In genomic region chr6:108558372-108559096, GRCh38 we compare ENCODE assay signal across 1 cellular context.
A peak's percentile ranks its signal among the peaks of the same experiment; 100 is the strongest.
TF ChIP-seq lines count a peak whose summit lies in the region.

No MANE protein-coding gene starts in this region.

TF ChIP-seq in HEK293, 187 proteins besides CTCF, POLR2A, EP300 and RAD21 (continued from another document and continues in another):
- no peak for TF ChIP-seq ZNF530 (tag by site-specific recombination; IDR thresholded peaks at IDR 0.05; ENCODE audit: low read depth)
- no peak for TF ChIP-seq ZNF529 (tag by site-specific recombination; IDR thresholded peaks at IDR 0.05; ENCODE audit: insufficient replicate concordance)
- TF ChIP-seq ZNF266 (tag by site-specific recombination; IDR thresholded peaks at IDR 0.05; ENCODE audit: low read depth): no peak
- TF ChIP-seq PRDM1 (tag by site-specific recombination; IDR thresholded peaks at IDR 0.05): no peak
- peak; percentile 91 for TF ChIP-seq SP7 (tag by site-specific recombination; IDR thresholded peaks at IDR 0.05)
- peak; percentile 76; the same call in 1 of the 2 replicates for TF ChIP-seq WT1 (tag by site-specific recombination; IDR thresholded peaks at IDR 0.05)
- TF ChIP-seq HOXC10 (CRISPR knock-in tag; IDR thresholded peaks at IDR 0.05): peak; percentile 92; the same call in 1 of the 2 replicates
- TF ChIP-seq ZNF521 (tag by site-specific recombination; IDR thresholded peaks at IDR 0.05): no peak
- TF ChIP-seq ZNF670 (tag by site-specific recombination; IDR thresholded peaks at IDR 0.05; ENCODE audit: low read depth): no peak
- no peak for TF ChIP-seq ZNF248 (tag by site-specific recombination; IDR thresholded peaks at IDR 0.05)
- no peak for TF ChIP-seq ZNF600 (tag by site-specific recombination; IDR thresholded peaks at IDR 0.05)
- peak; percentile 96 for TF ChIP-seq KLF16 (tag by site-specific recombination; IDR thresholded peaks at IDR 0.05)
- TF ChIP-seq ZNF555 (tag by site-specific recombination; conservative IDR thresholded peaks at IDR 0.05): no peak
- no peak for TF ChIP-seq ZNF792 (tag by site-specific recombination; IDR thresholded peaks at IDR 0.05)
- no peak for TF ChIP-seq ZNF174 (tag by site-specific recombination; IDR thresholded peaks at IDR 0.05)
- peak; percentile 91 for TF ChIP-seq SP2 (tag by site-specific recombination; IDR thresholded peaks at IDR 0.05)
- no peak for TF ChIP-seq ZNF791 (tag by site-specific recombination; IDR thresholded peaks at IDR 0.05)
- TF ChIP-seq ZSCAN16 (tag by site-specific recombination; IDR thresholded peaks at IDR 0.05): no peak
- peak; percentile 51; the same call in 1 of the 2 replicates for TF ChIP-seq ZFP69B (tag by site-specific recombination; IDR thresholded peaks at IDR 0.05)
- peak; percentile 88 for TF ChIP-seq FEZF1 (tag by site-specific recombination; IDR thresholded peaks at IDR 0.05)
- TF ChIP-seq ZNF560 (tag by site-specific recombination; IDR thresholded peaks at IDR 0.05; ENCODE audit: borderline replicate concordance): no peak
- TF ChIP-seq ZNF658 (tag by site-specific recombination; IDR thresholded peaks at IDR 0.05): no peak
- TF ChIP-seq ZNF76 (tag by site-specific recombination; IDR thresholded peaks at IDR 0.05; ENCODE audit: borderline replicate concordance, low read depth): peak; percentile 68; the same call in 1 of the 2 replicates
- TF ChIP-seq, protein P1, sequence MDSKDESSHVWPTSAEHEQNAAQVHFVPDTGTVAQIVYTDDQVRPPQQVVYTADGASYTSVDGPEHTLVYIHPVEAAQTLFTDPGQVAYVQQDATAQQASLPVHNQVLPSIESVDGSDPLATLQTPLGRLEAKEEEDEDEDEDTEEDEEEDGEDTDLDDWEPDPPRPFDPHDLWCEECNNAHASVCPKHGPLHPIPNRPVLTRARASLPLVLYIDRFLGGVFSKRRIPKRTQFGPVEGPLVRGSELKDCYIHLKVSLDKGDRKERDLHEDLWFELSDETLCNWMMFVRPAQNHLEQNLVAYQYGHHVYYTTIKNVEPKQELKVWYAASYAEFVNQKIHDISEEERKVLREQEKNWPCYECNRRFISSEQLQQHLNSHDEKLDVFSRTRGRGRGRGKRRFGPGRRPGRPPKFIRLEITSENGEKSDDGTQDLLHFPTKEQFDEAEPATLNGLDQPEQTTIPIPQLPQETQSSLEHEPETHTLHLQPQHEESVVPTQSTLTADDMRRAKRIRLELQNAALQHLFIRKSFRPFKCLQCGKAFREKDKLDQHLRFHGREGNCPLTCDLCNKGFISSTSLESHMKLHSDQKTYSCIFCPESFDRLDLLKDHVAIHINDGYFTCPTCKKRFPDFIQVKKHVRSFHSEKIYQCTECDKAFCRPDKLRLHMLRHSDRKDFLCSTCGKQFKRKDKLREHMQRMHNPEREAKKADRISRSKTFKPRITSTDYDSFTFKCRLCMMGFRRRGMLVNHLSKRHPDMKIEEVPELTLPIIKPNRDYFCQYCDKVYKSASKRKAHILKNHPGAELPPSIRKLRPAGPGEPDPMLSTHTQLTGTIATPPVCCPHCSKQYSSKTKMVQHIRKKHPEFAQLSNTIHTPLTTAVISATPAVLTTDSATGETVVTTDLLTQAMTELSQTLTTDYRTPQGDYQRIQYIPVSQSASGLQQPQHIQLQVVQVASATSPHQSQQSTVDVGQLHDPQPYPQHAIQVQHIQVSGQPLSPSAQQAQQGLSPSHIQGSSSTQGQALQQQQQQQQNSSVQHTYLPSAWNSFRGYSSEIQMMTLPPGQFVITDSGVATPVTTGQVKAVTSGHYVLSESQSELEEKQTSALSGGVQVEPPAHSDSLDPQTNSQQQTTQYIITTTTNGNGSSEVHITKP (tag by site-specific recombination; IDR thresholded peaks at IDR 0.05): peak; percentile 57; the same call in 1 of the 2 replicates
- peak; percentile 57; the same call in 1 of the 2 replicates for TF ChIP-seq GLIS1 (tag by site-specific recombination; IDR thresholded peaks at IDR 0.05)
- TF ChIP-seq, protein P2, sequence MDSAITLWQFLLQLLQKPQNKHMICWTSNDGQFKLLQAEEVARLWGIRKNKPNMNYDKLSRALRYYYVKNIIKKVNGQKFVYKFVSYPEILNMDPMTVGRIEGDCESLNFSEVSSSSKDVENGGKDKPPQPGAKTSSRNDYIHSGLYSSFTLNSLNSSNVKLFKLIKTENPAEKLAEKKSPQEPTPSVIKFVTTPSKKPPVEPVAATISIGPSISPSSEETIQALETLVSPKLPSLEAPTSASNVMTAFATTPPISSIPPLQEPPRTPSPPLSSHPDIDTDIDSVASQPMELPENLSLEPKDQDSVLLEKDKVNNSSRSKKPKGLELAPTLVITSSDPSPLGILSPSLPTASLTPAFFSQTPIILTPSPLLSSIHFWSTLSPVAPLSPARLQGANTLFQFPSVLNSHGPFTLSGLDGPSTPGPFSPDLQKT (IDR thresholded peaks at IDR 0.05; ENCODE audit: borderline replicate concordance, low read depth, low read length): no peak
- no peak for TF ChIP-seq ZNF202 (tag by site-specific recombination; IDR thresholded peaks at IDR 0.05; ENCODE audit: borderline replicate concordance)
- TF ChIP-seq ZNF777 (tag by site-specific recombination; IDR thresholded peaks at IDR 0.05; ENCODE audit: borderline replicate concordance): no peak
- peak; percentile 41 for TF ChIP-seq ZBTB44 (tag by site-specific recombination; IDR thresholded peaks at IDR 0.05)
- TF ChIP-seq SETDB1 (IDR thresholded peaks at IDR 0.05; ENCODE audit: insufficient read length, low read length): no peak
- 0 out of 2 replicates have a peak, but pooled peaks have one; percentile 66 for TF ChIP-seq ZNF335 (tag by site-specific recombination; conservative IDR thresholded peaks at IDR 0.05)
- TF ChIP-seq ZNF580 (tag by site-specific recombination; IDR thresholded peaks at IDR 0.05): no peak
- TF ChIP-seq ZBTB6 (tag by site-specific recombination; IDR thresholded peaks at IDR 0.05): peak; percentile 65; the same call in 1 of the 2 replicates
- TF ChIP-seq, protein P3, sequence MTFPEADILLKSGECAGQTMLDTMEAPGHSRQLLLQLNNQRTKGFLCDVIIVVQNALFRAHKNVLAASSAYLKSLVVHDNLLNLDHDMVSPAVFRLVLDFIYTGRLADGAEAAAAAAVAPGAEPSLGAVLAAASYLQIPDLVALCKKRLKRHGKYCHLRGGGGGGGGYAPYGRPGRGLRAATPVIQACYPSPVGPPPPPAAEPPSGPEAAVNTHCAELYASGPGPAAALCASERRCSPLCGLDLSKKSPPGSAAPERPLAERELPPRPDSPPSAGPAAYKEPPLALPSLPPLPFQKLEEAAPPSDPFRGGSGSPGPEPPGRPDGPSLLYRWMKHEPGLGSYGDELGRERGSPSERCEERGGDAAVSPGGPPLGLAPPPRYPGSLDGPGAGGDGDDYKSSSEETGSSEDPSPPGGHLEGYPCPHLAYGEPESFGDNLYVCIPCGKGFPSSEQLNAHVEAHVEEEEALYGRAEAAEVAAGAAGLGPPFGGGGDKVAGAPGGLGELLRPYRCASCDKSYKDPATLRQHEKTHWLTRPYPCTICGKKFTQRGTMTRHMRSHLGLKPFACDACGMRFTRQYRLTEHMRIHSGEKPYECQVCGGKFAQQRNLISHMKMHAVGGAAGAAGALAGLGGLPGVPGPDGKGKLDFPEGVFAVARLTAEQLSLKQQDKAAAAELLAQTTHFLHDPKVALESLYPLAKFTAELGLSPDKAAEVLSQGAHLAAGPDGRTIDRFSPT (tag by site-specific recombination; IDR thresholded peaks at IDR 0.05): no peak
- TF ChIP-seq ZNF830 (tag by site-specific recombination; IDR thresholded peaks at IDR 0.05; ENCODE audit: low read depth): no peak
- TF ChIP-seq, protein P4, sequence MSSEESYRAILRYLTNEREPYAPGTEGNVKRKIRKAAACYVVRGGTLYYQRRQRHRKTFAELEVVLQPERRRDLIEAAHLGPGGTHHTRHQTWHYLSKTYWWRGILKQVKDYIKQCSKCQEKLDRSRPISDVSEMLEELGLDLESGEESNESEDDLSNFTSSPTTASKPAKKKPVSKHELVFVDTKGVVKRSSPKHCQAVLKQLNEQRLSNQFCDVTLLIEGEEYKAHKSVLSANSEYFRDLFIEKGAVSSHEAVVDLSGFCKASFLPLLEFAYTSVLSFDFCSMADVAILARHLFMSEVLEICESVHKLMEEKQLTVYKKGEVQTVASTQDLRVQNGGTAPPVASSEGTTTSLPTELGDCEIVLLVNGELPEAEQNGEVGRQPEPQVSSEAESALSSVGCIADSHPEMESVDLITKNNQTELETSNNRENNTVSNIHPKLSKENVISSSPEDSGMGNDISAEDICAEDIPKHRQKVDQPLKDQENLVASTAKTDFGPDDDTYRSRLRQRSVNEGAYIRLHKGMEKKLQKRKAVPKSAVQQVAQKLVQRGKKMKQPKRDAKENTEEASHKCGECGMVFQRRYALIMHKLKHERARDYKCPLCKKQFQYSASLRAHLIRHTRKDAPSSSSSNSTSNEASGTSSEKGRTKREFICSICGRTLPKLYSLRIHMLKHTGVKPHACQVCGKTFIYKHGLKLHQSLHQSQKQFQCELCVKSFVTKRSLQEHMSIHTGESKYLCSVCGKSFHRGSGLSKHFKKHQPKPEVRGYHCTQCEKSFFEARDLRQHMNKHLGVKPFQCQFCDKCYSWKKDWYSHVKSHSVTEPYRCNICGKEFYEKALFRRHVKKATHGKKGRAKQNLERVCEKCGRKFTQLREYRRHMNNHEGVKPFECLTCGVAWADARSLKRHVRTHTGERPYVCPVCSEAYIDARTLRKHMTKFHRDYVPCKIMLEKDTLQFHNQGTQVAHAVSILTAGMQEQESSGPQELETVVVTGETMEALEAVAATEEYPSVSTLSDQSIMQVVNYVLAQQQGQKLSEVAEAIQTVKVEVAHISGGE (tag by site-specific recombination; conservative IDR thresholded peaks at IDR 0.05; ENCODE audit: low read depth): no peak
- TF ChIP-seq ZFP3 (tag by site-specific recombination; IDR thresholded peaks at IDR 0.05; ENCODE audit: low read depth): peak; percentile 78
- peak; percentile 24; the same call in 1 of the 2 replicates for TF ChIP-seq ZSCAN18 (tag by site-specific recombination; IDR thresholded peaks at IDR 0.05)
- TF ChIP-seq, protein P5, sequence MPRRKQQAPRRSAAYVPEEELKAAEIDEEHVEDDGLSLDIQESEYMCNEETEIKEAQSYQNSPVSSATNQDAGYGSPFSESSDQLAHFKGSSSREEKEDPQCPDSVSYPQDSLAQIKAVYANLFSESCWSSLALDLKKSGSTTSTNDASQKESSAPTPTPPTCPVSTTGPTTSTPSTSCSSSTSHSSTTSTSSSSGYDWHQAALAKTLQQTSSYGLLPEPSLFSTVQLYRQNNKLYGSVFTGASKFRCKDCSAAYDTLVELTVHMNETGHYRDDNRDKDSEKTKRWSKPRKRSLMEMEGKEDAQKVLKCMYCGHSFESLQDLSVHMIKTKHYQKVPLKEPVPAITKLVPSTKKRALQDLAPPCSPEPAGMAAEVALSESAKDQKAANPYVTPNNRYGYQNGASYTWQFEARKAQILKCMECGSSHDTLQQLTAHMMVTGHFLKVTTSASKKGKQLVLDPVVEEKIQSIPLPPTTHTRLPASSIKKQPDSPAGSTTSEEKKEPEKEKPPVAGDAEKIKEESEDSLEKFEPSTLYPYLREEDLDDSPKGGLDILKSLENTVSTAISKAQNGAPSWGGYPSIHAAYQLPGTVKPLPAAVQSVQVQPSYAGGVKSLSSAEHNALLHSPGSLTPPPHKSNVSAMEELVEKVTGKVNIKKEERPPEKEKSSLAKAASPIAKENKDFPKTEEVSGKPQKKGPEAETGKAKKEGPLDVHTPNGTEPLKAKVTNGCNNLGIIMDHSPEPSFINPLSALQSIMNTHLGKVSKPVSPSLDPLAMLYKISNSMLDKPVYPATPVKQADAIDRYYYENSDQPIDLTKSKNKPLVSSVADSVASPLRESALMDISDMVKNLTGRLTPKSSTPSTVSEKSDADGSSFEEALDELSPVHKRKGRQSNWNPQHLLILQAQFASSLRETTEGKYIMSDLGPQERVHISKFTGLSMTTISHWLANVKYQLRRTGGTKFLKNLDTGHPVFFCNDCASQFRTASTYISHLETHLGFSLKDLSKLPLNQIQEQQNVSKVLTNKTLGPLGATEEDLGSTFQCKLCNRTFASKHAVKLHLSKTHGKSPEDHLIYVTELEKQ (tag by site-specific recombination; IDR thresholded peaks at IDR 0.05; ENCODE audit: borderline replicate concordance): peak; percentile 90
- TF ChIP-seq ZNF138 (tag by site-specific recombination; IDR thresholded peaks at IDR 0.05; ENCODE audit: borderline replicate concordance): no peak
- no peak for TF ChIP-seq ZNF785 (tag by site-specific recombination; IDR thresholded peaks at IDR 0.05)
- TF ChIP-seq ZNF121 (tag by site-specific recombination; IDR thresholded peaks at IDR 0.05): no peak
